Comparison of ENCODE assay signal across 2 cellular contexts in genomic region chr1:241156231-241156965, GRCh38.
TF ChIP-seq lines count a peak whose summit lies in the region.

No MANE protein-coding gene starts in this region.

TF ChIP-seq in IMR-90, 13 proteins besides CTCF, POLR2A, EP300 and RAD21 (continued from another document):
- no peak for TF ChIP-seq USF2 (IDR thresholded peaks at IDR 0.05; ENCODE audit: low read depth, low read length)
- TF ChIP-seq ELK1 (IDR thresholded peaks at IDR 0.05; ENCODE audit: borderline replicate concordance, low read depth, low read length) = no peak
- TF ChIP-seq MAFK (IDR thresholded peaks at IDR 0.05; ENCODE audit: low read depth, low read length) = no peak
- TF ChIP-seq FOS (IDR thresholded peaks at IDR 0.05; ENCODE audit: low read depth, low read length) = no peak
- TF ChIP-seq CHD1 (IDR thresholded peaks at IDR 0.05; ENCODE audit: low read depth, low read length) = no peak
- TF ChIP-seq MAZ (IDR thresholded peaks at IDR 0.05; ENCODE audit: borderline replicate concordance, low read depth, low read length) = no peak
- no peak for TF ChIP-seq MXI1 (IDR thresholded peaks at IDR 0.05; ENCODE audit: borderline replicate concordance, low read depth, low read length)
TF ChIP-seq in IMR-90: peak in this region for 0.

TF ChIP-seq in WTC11, 78 proteins besides CTCF, POLR2A, EP300 and RAD21 (continued from another document):
- TF ChIP-seq ATF2 (CRISPR knock-in tag; IDR thresholded peaks at IDR 0.05; ENCODE audit: borderline replicate concordance, low read depth) = no peak
- TF ChIP-seq ATF3 (CRISPR knock-in tag; conservative IDR thresholded peaks at IDR 0.05) = no peak
- TF ChIP-seq, protein P1, sequence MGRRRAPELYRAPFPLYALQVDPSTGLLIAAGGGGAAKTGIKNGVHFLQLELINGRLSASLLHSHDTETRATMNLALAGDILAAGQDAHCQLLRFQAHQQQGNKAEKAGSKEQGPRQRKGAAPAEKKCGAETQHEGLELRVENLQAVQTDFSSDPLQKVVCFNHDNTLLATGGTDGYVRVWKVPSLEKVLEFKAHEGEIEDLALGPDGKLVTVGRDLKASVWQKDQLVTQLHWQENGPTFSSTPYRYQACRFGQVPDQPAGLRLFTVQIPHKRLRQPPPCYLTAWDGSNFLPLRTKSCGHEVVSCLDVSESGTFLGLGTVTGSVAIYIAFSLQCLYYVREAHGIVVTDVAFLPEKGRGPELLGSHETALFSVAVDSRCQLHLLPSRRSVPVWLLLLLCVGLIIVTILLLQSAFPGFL (CRISPR knock-in tag; IDR thresholded peaks at IDR 0.05; ENCODE audit: borderline replicate concordance) = no peak
- TF ChIP-seq TEAD1 (CRISPR knock-in tag; IDR thresholded peaks at IDR 0.05) = no peak
- TF ChIP-seq, protein P2, sequence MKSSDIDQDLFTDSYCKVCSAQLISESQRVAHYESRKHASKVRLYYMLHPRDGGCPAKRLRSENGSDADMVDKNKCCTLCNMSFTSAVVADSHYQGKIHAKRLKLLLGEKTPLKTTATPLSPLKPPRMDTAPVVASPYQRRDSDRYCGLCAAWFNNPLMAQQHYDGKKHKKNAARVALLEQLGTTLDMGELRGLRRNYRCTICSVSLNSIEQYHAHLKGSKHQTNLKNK (CRISPR knock-in tag; IDR thresholded peaks at IDR 0.05) = no peak
- no peak for TF ChIP-seq KAT7 (CRISPR knock-in tag; IDR thresholded peaks at IDR 0.05; ENCODE audit: borderline replicate concordance)
- TF ChIP-seq, protein P3, sequence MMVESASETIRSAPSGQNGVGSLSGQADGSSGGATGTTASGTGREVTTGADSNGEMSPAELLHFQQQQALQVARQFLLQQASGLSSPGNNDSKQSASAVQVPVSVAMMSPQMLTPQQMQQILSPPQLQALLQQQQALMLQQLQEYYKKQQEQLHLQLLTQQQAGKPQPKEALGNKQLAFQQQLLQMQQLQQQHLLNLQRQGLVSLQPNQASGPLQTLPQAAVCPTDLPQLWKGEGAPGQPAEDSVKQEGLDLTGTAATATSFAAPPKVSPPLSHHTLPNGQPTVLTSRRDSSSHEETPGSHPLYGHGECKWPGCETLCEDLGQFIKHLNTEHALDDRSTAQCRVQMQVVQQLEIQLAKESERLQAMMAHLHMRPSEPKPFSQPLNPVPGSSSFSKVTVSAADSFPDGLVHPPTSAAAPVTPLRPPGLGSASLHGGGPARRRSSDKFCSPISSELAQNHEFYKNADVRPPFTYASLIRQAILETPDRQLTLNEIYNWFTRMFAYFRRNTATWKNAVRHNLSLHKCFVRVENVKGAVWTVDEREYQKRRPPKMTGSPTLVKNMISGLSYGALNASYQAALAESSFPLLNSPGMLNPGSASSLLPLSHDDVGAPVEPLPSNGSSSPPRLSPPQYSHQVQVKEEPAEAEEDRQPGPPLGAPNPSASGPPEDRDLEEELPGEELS (CRISPR knock-in tag; IDR thresholded peaks at IDR 0.05) = no peak
- no peak for TF ChIP-seq ETV6 (CRISPR knock-in tag; IDR thresholded peaks at IDR 0.05)
- no peak for TF ChIP-seq ZNF121 (CRISPR knock-in tag; IDR thresholded peaks at IDR 0.05)
- TF ChIP-seq ZNF138 (CRISPR knock-in tag; conservative IDR thresholded peaks at IDR 0.05) = no peak
